9 cellular contexts compared by ENCODE assay signal in genomic region chr1:151005729-151006330, GRCh38. TPM values are rescaled to one million over a fixed set of nuclear protein-coding genes. Genes with fewer than 3 reads are reported as not detected.
A peak's percentile ranks its signal among the peaks of the same experiment; 100 is the strongest.
DNase-seq lines count a peak whose midpoint lies in the region; ATAC-seq, FAIRE-seq and TF ChIP-seq lines count a peak whose summit lies in the region.
"Had no signal": no experiment of that assay in that cellular context is flagged by ENCODE, and none has a peak within 500 bp of the region (broad histone marks: within the 10 kb centered on the region; RNA-seq: fewer than 3 reads in every experiment).

No MANE protein-coding gene starts in this region.

- H3K27me3 Mint-ChIP-seq in CD4-positive, alpha-beta T cell: no peaks in the 10 kb centered on the region
- H3K27me3 Mint-ChIP-seq in nephron progenitor cell (ENCODE audit: low read depth, poor library complexity): peaks cover 6% of the 10 kb centered on the region

- H3K27ac Mint-ChIP-seq in CD4-positive, alpha-beta T cell: peak overlapping the region; percentile 98
- peak overlapping the region; percentile 99 for H3K27ac Mint-ChIP-seq in nephron progenitor cell

- no peak for ATAC-seq in CD4-positive, alpha-beta T cell (ENCODE audit: poor library complexity)

- intact Hi-C loops in CD4-positive, alpha-beta T cell (cut with DNase I, micrococcal nuclease): loop anchor here (5.0 kb wide), 3 partner anchors 129 to 644 kb away; partner anchors contain the start of genes ARNT (in 1 of the 2), RPRD2 (in 1 of the 2) and TNFAIP8L2 (in 1 of the 2)

- no peak for DNase-seq in CD4-positive, alpha-beta T cell
- DNase-seq in NCI-H526 (lab: John Stamatoyannopoulos, UW): peak; percentile 71 to 77
- peak; percentile 25 for DNase-seq in dermis blood vessel endothelial cell
- DNase-seq in nephron progenitor cell: no peak
- no peak for DNase-seq in SKM-1 treated with dmso at 0.1 percent for 144 hours (lab: John Stamatoyannopoulos, UW; ENCODE audit: unreplicated experiment)
- no peak for DNase-seq in H54 (ENCODE audit: insufficient read length, low spot score)
- no peak for DNase-seq in NCI-H1930 (lab: John Stamatoyannopoulos, UW)
- DNase-seq in activated CD4-positive, CD25-positive, alpha-beta regulatory T cell treated with anti-CD3 and anti-CD28 coated beads, Interleukin-2, amount 50 U/mL, for 72 hours: no peak

- no peak for TF ChIP-seq CTCF in CD4-positive, alpha-beta T cell (IDR thresholded peaks at IDR 0.05)
- TF ChIP-seq CTCF in nephron progenitor cell (IDR thresholded peaks at IDR 0.05): no peak

- FAIRE-seq in H54 (lab: Jason Lieb, UNC): no peak

- H3K4me1 Mint-ChIP-seq in CD4-positive, alpha-beta T cell (ENCODE audit: low read depth): peaks cover 89% of the 10 kb centered on the region
- peaks cover 76% of the 10 kb centered on the region for H3K4me1 Mint-ChIP-seq in nephron progenitor cell

- no peaks in the 10 kb centered on the region for H3K9me3 ChIP-seq in CD4-positive, alpha-beta T cell (ENCODE audit: control insufficient read depth, low read length)

- TF ChIP-seq POLR2A in H54 (IDR thresholded peaks at IDR 0.05; ENCODE audit: low read depth, low read length): no peak

- H3K27ac ChIP-seq in CD4-positive, alpha-beta T cell (ENCODE audit: low read depth, low read length): peak overlapping the region; percentile 87

- H3K9me3 Mint-ChIP-seq in CD4-positive, alpha-beta T cell: no peaks in the 10 kb centered on the region
- H3K9me3 Mint-ChIP-seq in nephron progenitor cell: no peaks in the 10 kb centered on the region

- H3K36me3 Mint-ChIP-seq in CD4-positive, alpha-beta T cell (ENCODE audit: low read depth): peaks cover 53% of the 10 kb centered on the region
- H3K36me3 Mint-ChIP-seq in nephron progenitor cell (ENCODE audit: low read depth): peaks cover 12% of the 10 kb centered on the region

- POLR2A ChIA-PET in CD4-positive, alpha-beta T cell (lab: Charles Lee): interaction anchor here (0.6 to 3.7 kb wide), 19 partner anchors 9 to 635 kb away, joined by 3 to 18 read pairs (median 4); partner anchors contain the start of genes C1orf56, CDC42SE1, CERS2 and CTSK

- H3K4me3 Mint-ChIP-seq in CD4-positive, alpha-beta T cell: peak overlapping the region; percentile 93
- H3K4me3 Mint-ChIP-seq in nephron progenitor cell: peak overlapping the region; percentile 98

- CTCF ChIA-PET in CD4-positive, alpha-beta T cell (lab: Charles Lee): interaction anchor here (0.8 to 4.1 kb wide), 11 partner anchors 10 to 241 kb away, joined by 3 to 29 read pairs (median 4); partner anchors contain the start of genes C1orf56 and GABPB2

- H3K27me3 ChIP-seq in CD4-positive, alpha-beta T cell (ENCODE audit: control insufficient read depth, insufficient read depth, low read length): no peaks in the 10 kb centered on the region

RNA-seq across cellular contexts. Expression of gene MINDY1, which starts 0.9 kb away (rescaled TPM):
- 1 to 10 TPM; 7.8 to 9.2 TPM for total RNA-seq in CD4-positive, alpha-beta T cell
- total RNA-seq in dermis blood vessel endothelial cell: 10.0 and 15.0 TPM in 2 replicates

RNA-seq across cellular contexts. Expression of gene PRUNE1, which starts 2.4 kb away (rescaled TPM):
- total RNA-seq in CD4-positive, alpha-beta T cell: 10 to 100 TPM; 10.9 to 12.1 TPM
- total RNA-seq in dermis blood vessel endothelial cell: 6.0 and 8.7 TPM in 2 replicates

RNA-seq across cellular contexts. Expression of gene ANXA9, which starts 23.7 kb away (rescaled TPM):
- total RNA-seq in CD4-positive, alpha-beta T cell: not detected
- not detected in 2 replicates for total RNA-seq in dermis blood vessel endothelial cell
- total RNA-seq: pulmonary artery endothelial cell had no signal

RNA-seq across cellular contexts. Expression of gene BNIPL, which starts 30.6 kb away (rescaled TPM):
- under 1 TPM; 0.30 to 0.42 TPM for total RNA-seq in CD4-positive, alpha-beta T cell
- total RNA-seq in dermis blood vessel endothelial cell: 0.17 and 0.33 TPM in 2 replicates

RNA-seq across cellular contexts. Expression of gene CERS2, which starts 31.2 kb away (rescaled TPM):
- total RNA-seq in CD4-positive, alpha-beta T cell: 10 to 100 TPM; 73.8 to 80.1 TPM
- total RNA-seq in dermis blood vessel endothelial cell: 71.6 and 96.6 TPM in 2 replicates

Comparison
In these comparisons a context has a peak if more than half of its experiments do, and no peak if none do; other contexts are left out.
1. DNase-seq: peak in NCI-H526 (2 of 2) and dermis blood vessel endothelial cell (single experiment); none in CD4-positive, alpha-beta T cell (0 of 10), nephron progenitor cell (single experiment), SKM-1 treated with dmso at 0.1 percent for 144 hours (single experiment), H54 (single experiment), NCI-H1930 (0 of 2) and activated CD4-positive, CD25-positive, alpha-beta regulatory T cell treated with anti-CD3 and anti-CD28 coated beads, Interleukin-2, amount 50 U/mL, for 72 hours (single experiment).